ENCODE assay signal across 21 cellular contexts in genomic region chr5:107072440-107072839, GRCh38.
DNase-seq lines count a peak whose midpoint lies in the region; ATAC-seq, FAIRE-seq and TF ChIP-seq lines count a peak whose summit lies in the region.
"Had no signal": no experiment of that assay in that cellular context is flagged by ENCODE, and none has a peak within 500 bp of the region (broad histone marks: within the 10 kb centered on the region; RNA-seq: fewer than 3 reads in every experiment).

No MANE protein-coding gene starts in this region.

- H2AFZ ChIP-seq in astrocyte (ENCODE audit: low read depth, low read length) = no peak overlapping the region
- H2AFZ ChIP-seq: GM23338 had no signal

- H3K9me3 Mint-ChIP-seq in astrocyte (ENCODE audit: unreplicated experiment) (peaks cover 13% of the 10 kb centered on the region), CD14-positive monocyte (peaks cover 2 to 10% (median 5%) of the 10 kb centered on the region in 7 donors)
- no peaks in the 10 kb centered on the region for H3K9me3 Mint-ChIP-seq in activated T-cell treated with anti-CD3 and anti-CD28 coated beads, Interleukin-2, amount 50 U/mL, for 4 hours

- H4K20me1 ChIP-seq in astrocyte (ENCODE audit: insufficient read depth, low read length) = no peaks in the 10 kb centered on the region

- DNase-seq in HCEC 1CT = peak; percentile 34
- peak; percentile 70 for DNase-seq in astrocyte (ENCODE audit: low read depth)
- DNase-seq in fibroblast of gingiva (ENCODE audit: low read depth) = peak; percentile 8
- DNase-seq in iris pigment epithelial cell (ENCODE audit: low read depth) = peak; percentile 29
- DNase-seq in CD14-positive monocyte (ENCODE audit: low spot score) = no peak
- no peak for DNase-seq in effector memory CD4-positive, alpha-beta T cell
- no peak for DNase-seq in activated T-cell treated with anti-CD3 and anti-CD28 coated beads, Interleukin-2, amount 50 U/mL, for 4 hours
- DNase-seq: CD4-positive, CD25-positive, alpha-beta regulatory T cell; DMS53; KBM-7; MG63; NCI-H2029; NCI-H526 treated with DMSO at 0.1 percent for 48 hours; SHP77 had no signal

- no peak for FAIRE-seq in astrocyte (lab: Jason Lieb, UNC)
- FAIRE-seq: D721Med, G401.6, HepG2 had no signal

- H3K27ac Mint-ChIP-seq in astrocyte (ENCODE audit: unreplicated experiment) (no peak overlapping the region), CD14-positive monocyte (no peak overlapping the region)
- H3K27ac Mint-ChIP-seq: GM23338 had no signal

- H3K4me3 ChIP-seq in astrocyte (ENCODE audit: insufficient read depth, low read depth, low read length) = no peak overlapping the region
- no peak overlapping the region for H3K4me3 ChIP-seq in effector memory CD4-positive, alpha-beta T cell (ENCODE audit: insufficient read depth, low read depth, low read length, poor library complexity, severe bottlenecking)
- H3K4me3 ChIP-seq: GM23338, HAP-1, MG63 had no signal

- no peak overlapping the region for H3K27ac ChIP-seq in astrocyte (ENCODE audit: low read depth, low read length)
- H3K27ac ChIP-seq in effector memory CD4-positive, alpha-beta T cell (ENCODE audit: insufficient read depth, low read length, poor library complexity, severe bottlenecking) = no peak overlapping the region
- H3K27ac ChIP-seq: RWPE1 had no signal

- H3K36me3 Mint-ChIP-seq in astrocyte (ENCODE audit: low read depth, unreplicated experiment) (no peaks in the 10 kb centered on the region), CD14-positive monocyte (no peaks in the 10 kb centered on the region)
- H3K36me3 Mint-ChIP-seq in activated T-cell treated with anti-CD3 and anti-CD28 coated beads, Interleukin-2, amount 50 U/mL, for 4 hours (ENCODE audit: insufficient read depth) = no peaks in the 10 kb centered on the region
- H3K36me3 Mint-ChIP-seq: CD4-positive, CD25-positive, alpha-beta regulatory T cell had no signal

- no peaks in the 10 kb centered on the region for H3K4me1 ChIP-seq in astrocyte (ENCODE audit: insufficient read depth, low read length)
- H3K4me1 ChIP-seq in effector memory CD4-positive, alpha-beta T cell (ENCODE audit: control insufficient read depth, insufficient read depth, low read length, poor library complexity, severe bottlenecking) = no peaks in the 10 kb centered on the region

- H3K79me2 ChIP-seq in astrocyte (ENCODE audit: insufficient read depth, low read length) = no peaks in the 10 kb centered on the region

- H3K9me3 ChIP-seq in astrocyte (ENCODE audit: insufficient read depth, low read depth, low read length) = no peaks in the 10 kb centered on the region
- H3K9me3 ChIP-seq in effector memory CD4-positive, alpha-beta T cell (ENCODE audit: control insufficient read depth, low read length) = no peaks in the 10 kb centered on the region

- no peaks in the 10 kb centered on the region for H3K27me3 Mint-ChIP-seq in astrocyte (ENCODE audit: low read depth, unreplicated experiment)
- H3K27me3 Mint-ChIP-seq in CD14-positive monocyte (ENCODE audit: low read depth in 3 of 3) = no peaks in the 10 kb centered on the region
- no peaks in the 10 kb centered on the region for H3K27me3 Mint-ChIP-seq in activated T-cell treated with anti-CD3 and anti-CD28 coated beads, Interleukin-2, amount 50 U/mL, for 4 hours (ENCODE audit: low read depth)
- H3K27me3 Mint-ChIP-seq: CD4-positive, CD25-positive, alpha-beta regulatory T cell had no signal

- H3K36me3 ChIP-seq in astrocyte (ENCODE audit: insufficient read depth, low read length) = no peaks in the 10 kb centered on the region
- H3K36me3 ChIP-seq in effector memory CD4-positive, alpha-beta T cell (ENCODE audit: control insufficient read depth, insufficient read depth, low read length) = no peaks in the 10 kb centered on the region
- H3K36me3 ChIP-seq: HAP-1, MG63 had no signal

- no peak for TF ChIP-seq CTCF in astrocyte (IDR thresholded peaks at IDR 0.05; ENCODE audit: insufficient read depth, low read depth, low read length)
- no peak for TF ChIP-seq CTCF in CD14-positive monocyte (IDR thresholded peaks at IDR 0.05)

- H3K4me1 Mint-ChIP-seq in astrocyte (ENCODE audit: low read depth, unreplicated experiment) (peaks cover 12% of the 10 kb centered on the region), CD14-positive monocyte (no peaks in the 10 kb centered on the region)
- no peaks in the 10 kb centered on the region for H3K4me1 Mint-ChIP-seq in activated T-cell treated with anti-CD3 and anti-CD28 coated beads, Interleukin-2, amount 50 U/mL, for 4 hours (ENCODE audit: low read depth)
- H3K4me1 Mint-ChIP-seq: CD4-positive, CD25-positive, alpha-beta regulatory T cell had no signal

- intact Hi-C loops in CD14-positive monocyte (cut with micrococcal nuclease) = no loop called here

- H3K4me3 Mint-ChIP-seq in astrocyte (ENCODE audit: unreplicated experiment) = no peak overlapping the region
- H3K4me3 Mint-ChIP-seq in CD14-positive monocyte = no peak overlapping the region
- no peak overlapping the region for H3K4me3 Mint-ChIP-seq in activated T-cell treated with anti-CD3 and anti-CD28 coated beads, Interleukin-2, amount 50 U/mL, for 4 hours
- H3K4me3 Mint-ChIP-seq: CD4-positive, CD25-positive, alpha-beta regulatory T cell; GM23338 had no signal

- no peak overlapping the region for H3K9ac ChIP-seq in astrocyte (ENCODE audit: low read length)

- H3K4me2 ChIP-seq in astrocyte (ENCODE audit: low read length) = no peak overlapping the region
- H3K4me2 ChIP-seq: GM23338 had no signal

- no peaks in the 10 kb centered on the region for H3K27me3 ChIP-seq in astrocyte (ENCODE audit: insufficient read depth, low read length)
- no peaks in the 10 kb centered on the region for H3K27me3 ChIP-seq in effector memory CD4-positive, alpha-beta T cell (replicated peaks; ENCODE audit: control insufficient read depth, insufficient read depth, low read length, poor library complexity, severe bottlenecking)
- H3K27me3 ChIP-seq: MG63 had no signal

- no peak for ATAC-seq in activated T-cell treated with anti-CD3 and anti-CD28 coated beads, Interleukin-2, amount 50 U/mL, for 4 hours
- ATAC-seq: GM23338, HepG2, Panc1 had no signal

Comparison
In these comparisons a context has a peak if more than half of its experiments do, and no peak if none do; other contexts are left out.
1. DNase-seq: peak in HCEC 1CT (single experiment), astrocyte (single experiment), fibroblast of gingiva (single experiment) and iris pigment epithelial cell (single experiment); none in CD14-positive monocyte (single experiment), effector memory CD4-positive, alpha-beta T cell (0 of 3) and activated T-cell treated with anti-CD3 and anti-CD28 coated beads, Interleukin-2, amount 50 U/mL, for 4 hours (single experiment).